Comparison of ENCODE assay signal across 1 cellular context in genomic region chr2:108533832-108534576, GRCh38.
TF ChIP-seq lines count a peak whose summit lies in the region.

Gene LIMS1 (plus strand): TSS chr2:108534470. CDS start chr2:108534563, 93 bp downstream.

TF ChIP-seq in HepG2, 621 proteins besides CTCF, POLR2A, EP300 and RAD21 (continued from another document and continues in another):
- TF ChIP-seq SPEN (CRISPR knock-in tag; IDR thresholded peaks at IDR 0.05; ENCODE audit: low read depth) = peak; percentile 84
- TF ChIP-seq CHCHD3 (CRISPR knock-in tag; IDR thresholded peaks at IDR 0.05) = 0 out of 2 replicates have a peak, but pooled peaks have one; percentile 65
- TF ChIP-seq THYN1 (CRISPR knock-in tag; IDR thresholded peaks at IDR 0.05; ENCODE audit: borderline replicate concordance, low read depth) = no peak
- TF ChIP-seq ZNF496 (CRISPR knock-in tag; IDR thresholded peaks at IDR 0.05; ENCODE audit: insufficient replicate concordance) = no peak
- TF ChIP-seq PPARG (CRISPR knock-in tag; conservative IDR thresholded peaks at IDR 0.05) = peak; percentile 62
- peak; percentile 97 for TF ChIP-seq SNAI1 (CRISPR knock-in tag; IDR thresholded peaks at IDR 0.05; ENCODE audit: borderline replicate concordance)
- TF ChIP-seq KMT2B (CRISPR knock-in tag; IDR thresholded peaks at IDR 0.05) = peak; percentile 90
- TF ChIP-seq KDM3A (CRISPR knock-in tag; IDR thresholded peaks at IDR 0.05; ENCODE audit: low read depth) = peak; percentile 75; the same call in 1 of the 2 replicates
- peak; percentile 70 for TF ChIP-seq ZNF609 (CRISPR knock-in tag; IDR thresholded peaks at IDR 0.05; ENCODE audit: borderline replicate concordance)
- peak; percentile 71; the same call in 1 of the 2 replicates for TF ChIP-seq PRDM4 (CRISPR knock-in tag; IDR thresholded peaks at IDR 0.05; ENCODE audit: borderline replicate concordance)
- peak; percentile 88; the same call in 1 of the 2 replicates for TF ChIP-seq SNAPC4 (CRISPR knock-in tag; IDR thresholded peaks at IDR 0.05)
- peak; percentile 63 for TF ChIP-seq ZNF782 (CRISPR knock-in tag; IDR thresholded peaks at IDR 0.05; ENCODE audit: borderline replicate concordance)
- TF ChIP-seq TBL1XR1 (IDR thresholded peaks at IDR 0.05; ENCODE audit: borderline replicate concordance, low read length, partially characterized antibody) = peak; percentile 60
- no peak for TF ChIP-seq CENPT (CRISPR knock-in tag; IDR thresholded peaks at IDR 0.05; ENCODE audit: low read depth)
- peak; percentile 55 for TF ChIP-seq TGIF2 (CRISPR knock-in tag; IDR thresholded peaks at IDR 0.05)
- 0 out of 2 replicates have a peak, but pooled peaks have one; percentile 35 for TF ChIP-seq ZZZ3 (CRISPR knock-in tag; IDR thresholded peaks at IDR 0.05; ENCODE audit: borderline replicate concordance)
- no peak for TF ChIP-seq NFRKB (IDR thresholded peaks at IDR 0.05)
- no peak for TF ChIP-seq ZBTB49 (CRISPR knock-in tag; IDR thresholded peaks at IDR 0.05; ENCODE audit: borderline replicate concordance)
- peak; percentile 73 for TF ChIP-seq HNRNPL (IDR thresholded peaks at IDR 0.05; ENCODE audit: low read depth, low read length)
- TF ChIP-seq PAX8 (CRISPR knock-in tag; IDR thresholded peaks at IDR 0.05; ENCODE audit: borderline replicate concordance) = peak; percentile 27; the same call in 1 of the 2 replicates
- TF ChIP-seq ARNT2 (CRISPR knock-in tag; IDR thresholded peaks at IDR 0.05; ENCODE audit: low read depth) = peak; percentile 96
- TF ChIP-seq KLF16 (CRISPR knock-in tag; IDR thresholded peaks at IDR 0.05) = peak in 1 of 2 experiments; percentile 92; a peak in 2 of 4 replicates
- TF ChIP-seq ZSCAN12 (CRISPR knock-in tag; IDR thresholded peaks at IDR 0.05) = peak; percentile 45; the same call in 1 of the 2 replicates
- TF ChIP-seq ZFX (CRISPR knock-in tag; IDR thresholded peaks at IDR 0.05; ENCODE audit: low read depth) = peak; percentile 99
- TF ChIP-seq MAX (IDR thresholded peaks at IDR 0.05) = peak; percentile 78
- 0 out of 2 replicates have a peak, but pooled peaks have one; percentile 61 for TF ChIP-seq AKAP8 (CRISPR knock-in tag; IDR thresholded peaks at IDR 0.05)
- TF ChIP-seq ATAD3A (CRISPR knock-in tag; IDR thresholded peaks at IDR 0.05) = peak; percentile 96
- peak; percentile 79; the same call in 1 of the 2 replicates for TF ChIP-seq ZSCAN25 (CRISPR knock-in tag; IDR thresholded peaks at IDR 0.05)
- TF ChIP-seq TFDP2 (CRISPR knock-in tag; IDR thresholded peaks at IDR 0.05) = peak; percentile 79
- TF ChIP-seq KAT7 (CRISPR knock-in tag; IDR thresholded peaks at IDR 0.05; ENCODE audit: borderline replicate concordance) = peak; percentile 93; the same call in 1 of the 2 replicates
- peak; percentile 73; the same call in 1 of the 2 replicates for TF ChIP-seq ZBTB42 (CRISPR knock-in tag; IDR thresholded peaks at IDR 0.05)
- peak; percentile 78; the same call in 1 of the 2 replicates for TF ChIP-seq ZNF589 (CRISPR knock-in tag; conservative IDR thresholded peaks at IDR 0.05)
- TF ChIP-seq ZNF567 (CRISPR knock-in tag; IDR thresholded peaks at IDR 0.05; ENCODE audit: borderline replicate concordance) = peak; percentile 61; the same call in 1 of the 2 replicates
- TF ChIP-seq RBM39 (IDR thresholded peaks at IDR 0.05; ENCODE audit: low read depth, low read length, poor library complexity, severe bottlenecking) = peak; percentile 70
- peak; percentile 24; the same call in 1 of the 2 replicates for TF ChIP-seq ZNF30 (CRISPR knock-in tag; IDR thresholded peaks at IDR 0.05)
- peak; percentile 92; the same call in 1 of the 2 replicates for TF ChIP-seq ZBTB39 (CRISPR knock-in tag; IDR thresholded peaks at IDR 0.05)
- TF ChIP-seq CHD4 (IDR thresholded peaks at IDR 0.05; ENCODE audit: borderline replicate concordance, low read length) = no peak
- TF ChIP-seq BCL3 (CRISPR knock-in tag; IDR thresholded peaks at IDR 0.05) = peak; percentile 88; the same call in 1 of the 2 replicates
- TF ChIP-seq NR2C2 (CRISPR knock-in tag; IDR thresholded peaks at IDR 0.05; ENCODE audit: borderline replicate concordance) = 0 out of 2 replicates have a peak, but pooled peaks have one; percentile 58
- peak; percentile 57; the same call in 1 of the 2 replicates for TF ChIP-seq RELA (CRISPR knock-in tag; IDR thresholded peaks at IDR 0.05)
- peak; percentile 65 for TF ChIP-seq AHR (CRISPR knock-in tag; IDR thresholded peaks at IDR 0.05)
- TF ChIP-seq PHF8 (CRISPR knock-in tag; IDR thresholded peaks at IDR 0.05) = peak; percentile 97
